13 cellular contexts compared by ENCODE assay signal in the genomic region with DNA sequence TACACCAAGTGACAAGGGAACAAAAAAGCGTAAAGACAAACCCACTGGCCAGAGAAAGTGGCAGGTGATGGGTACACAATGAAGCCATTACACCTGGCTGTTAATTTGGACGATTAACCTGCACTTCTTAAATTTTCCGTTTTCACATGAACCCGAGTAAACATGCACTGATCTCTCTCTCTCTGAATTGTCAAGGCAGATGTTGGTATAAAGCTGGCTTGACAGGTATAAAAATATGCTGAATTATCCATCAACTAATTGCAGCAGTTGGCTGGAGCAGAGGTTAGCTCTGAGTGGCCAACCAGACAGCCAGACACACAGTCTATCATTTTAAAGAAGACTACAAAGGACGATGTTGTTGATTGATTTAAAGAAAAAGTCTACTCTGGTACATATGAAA.
DNase-seq lines count a peak whose midpoint lies in the region; TF ChIP-seq lines count a peak whose summit lies in the region.
"Had no signal": no experiment of that assay in that cellular context is flagged by ENCODE, and none has a peak within 500 bp of the region (broad histone marks: within the 10 kb centered on the region; RNA-seq: fewer than 3 reads in every experiment).

No MANE protein-coding gene starts in this region.

- H3K4me3 ChIP-seq in PC-9 (no peak overlapping the region), WERI-Rb-1 (ENCODE audit: low read depth, low read length) (no peak overlapping the region)

- no peaks in the 10 kb centered on the region for H4K20me1 ChIP-seq in PC-9 (ENCODE audit: insufficient read depth)

- no peaks in the 10 kb centered on the region for H3K9me2 ChIP-seq in PC-9 (ENCODE audit: insufficient read depth)

- H3K4me1 ChIP-seq in PC-9 (replicated peaks; ENCODE audit: insufficient read depth), result no peaks in the 10 kb centered on the region

- no peaks in the 10 kb centered on the region for H3K27me3 ChIP-seq in PC-9 (ENCODE audit: insufficient read depth, low read depth)
- no peaks in the 10 kb centered on the region for H3K27me3 ChIP-seq in WERI-Rb-1 (ENCODE audit: insufficient read depth, low read depth, severe bottlenecking)

- H3F3A ChIP-seq in PC-9 (ENCODE audit: insufficient read depth, low read depth), result no peaks in the 10 kb centered on the region

- H3K36me3 ChIP-seq in PC-9 (ENCODE audit: low read depth) (no peaks in the 10 kb centered on the region), WERI-Rb-1 (no peaks in the 10 kb centered on the region)

- CTCF ChIA-PET in PC-9 (lab: Charles Lee), result no interaction called here

- POLR2A ChIA-PET in PC-9 (lab: Charles Lee; ENCODE audit: unreplicated experiment), result no interaction called here

- TF ChIP-seq CTCF in PC-9 (conservative IDR thresholded peaks at IDR 0.05), result no peak
- TF ChIP-seq CTCF in WERI-Rb-1 (IDR thresholded peaks at IDR 0.05; ENCODE audit: low read depth, low read length), result no peak

- peak overlapping the region; percentile 15; the same call in 1 of the 2 replicates for H2AFZ ChIP-seq in PC-9

- DNase-seq in COR-L47 (lab: John Stamatoyannopoulos, UW) (peak; percentile 94), NCI-H1417 treated with DMSO at 0.1 percent for 48 hours (lab: John Stamatoyannopoulos, UW) (peak; percentile 82), NCI-H69 (lab: John Stamatoyannopoulos, UW) (peak; percentile 94), PC-9 (no peak), DMS79 treated with DMSO at 0.1 percent for 48 hours (lab: John Stamatoyannopoulos, UW) (no peak), COLO829 (ENCODE audit: low spot score) (no peak), WERI-Rb-1 (no peak)
- DNase-seq: C1 segment of cervical spinal cord; HFFc6; NCI-H1048; NK-92 treated with Interleukin-12 subunit alpha and Interleukin-12 subunit beta, amount 100 ng/mL, for 24 hours; T-helper 1 cell had no signal

- BruUV-seq in PC-9 (replicated peaks; lab: Mats Ljungman, UMichigan), result no TSS peak

- intact Hi-C loops in PC-9 (cut with micrococcal nuclease; ENCODE audit: unreplicated experiment), result no loop called here

- H3K79me2 ChIP-seq in PC-9 (ENCODE audit: low read depth), result no peaks in the 10 kb centered on the region

- no peak overlapping the region for H3K4me2 ChIP-seq in PC-9
- H3K4me2 ChIP-seq: KMS-11 had no signal

- H3K9me3 ChIP-seq in PC-9 (ENCODE audit: insufficient read depth, low read depth) (no peaks in the 10 kb centered on the region), WERI-Rb-1 (ENCODE audit: severe bottlenecking) (no peaks in the 10 kb centered on the region)

- H3K27ac ChIP-seq in PC-9 (no peak overlapping the region), WERI-Rb-1 (no peak overlapping the region)
- H3K27ac ChIP-seq: KMS-11 had no signal

Comparison
In these comparisons a context has a peak if more than half of its experiments do, and no peak if none do; other contexts are left out.
1. DNase-seq: peak in COR-L47 (single experiment), NCI-H1417 treated with DMSO at 0.1 percent for 48 hours (single experiment) and NCI-H69 (single experiment); none in PC-9 (0 of 2), DMS79 treated with DMSO at 0.1 percent for 48 hours (single experiment), COLO829 (single experiment) and WERI-Rb-1 (single experiment).